9 cellular contexts compared by ENCODE assay signal in the genomic region with DNA sequence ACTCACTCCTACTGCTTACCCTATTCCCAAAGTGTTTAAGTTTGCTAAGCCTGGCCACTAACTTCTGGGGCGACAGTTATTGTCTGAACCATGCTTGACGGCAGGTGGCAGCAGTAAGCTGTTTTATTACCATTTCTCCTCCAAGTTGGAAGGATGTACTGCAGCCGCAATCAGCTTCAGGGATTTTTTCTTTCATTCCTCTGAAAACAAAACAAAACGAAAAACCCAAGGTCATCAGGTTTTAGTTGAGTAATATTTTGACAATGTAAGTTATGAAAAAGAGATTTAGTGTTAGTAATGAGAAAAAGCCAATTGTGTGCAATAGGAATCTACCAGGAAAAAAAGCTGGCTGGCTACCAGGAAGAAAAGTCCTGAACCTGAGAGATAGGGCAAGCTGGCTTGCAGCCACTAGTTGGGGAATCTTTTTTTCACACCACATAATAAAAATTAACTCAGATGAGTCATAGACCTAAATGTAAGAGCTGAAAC. TPM values are rescaled to one million over a fixed set of nuclear protein-coding genes. Genes with fewer than 3 reads are reported as not detected.
DNase-seq lines count a peak whose midpoint lies in the region; ATAC-seq and TF ChIP-seq lines count a peak whose summit lies in the region.
"Had no signal": no experiment of that assay in that cellular context is flagged by ENCODE, and none has a peak within 500 bp of the region (broad histone marks: within the 10 kb centered on the region; RNA-seq: fewer than 3 reads in every experiment).

No MANE protein-coding gene starts in this region.

- no peaks in the 10 kb centered on the region for H3K4me1 Mint-ChIP-seq in naive thymus-derived CD8-positive, alpha-beta T cell

- H3K27ac Mint-ChIP-seq in naive thymus-derived CD8-positive, alpha-beta T cell, result no peak overlapping the region
- H3K27ac Mint-ChIP-seq: T-helper 1 cell treated with Interleukin-12 subunit alpha and Interleukin-12 subunit beta and Interleukin-4 antibody, amounts not matched to agents 30 μg/mL and 1 μg/mL, for 36 hours had no signal

- H3K9me3 Mint-ChIP-seq in naive thymus-derived CD8-positive, alpha-beta T cell, result no peaks in the 10 kb centered on the region
- H3K9me3 Mint-ChIP-seq: T-helper 1 cell treated with Interleukin-12 subunit alpha and Interleukin-12 subunit beta and Interleukin-4 antibody, amounts not matched to agents 30 μg/mL and 1 μg/mL, for 36 hours had no signal

- H3K9me3 ChIP-seq in BE2C (no peaks in the 10 kb centered on the region), tibial artery (no peaks in the 10 kb centered on the region)

- intact Hi-C loops in tibial artery (cut with DNase I; ENCODE audit: low total_unique reads), result no loop called here

- no peaks in the 10 kb centered on the region for H3K36me3 Mint-ChIP-seq in naive thymus-derived CD8-positive, alpha-beta T cell

- TF ChIP-seq POLR2A in erythroblast (IDR thresholded peaks at IDR 0.05; ENCODE audit: low read length), result no peak

- peak; percentile 81 for ATAC-seq in GM18517 (IDR thresholded peaks at IDR 0.05; ENCODE audit: unreplicated experiment)
- peak; percentile 86 for ATAC-seq in HG03045 (IDR thresholded peaks at IDR 0.05; ENCODE audit: unreplicated experiment)
- peak; percentile 51 to 65 for ATAC-seq in naive thymus-derived CD8-positive, alpha-beta T cell

- peak; percentile 60 for TF ChIP-seq CTCF in BE2C (IDR thresholded peaks at IDR 0.05; ENCODE audit: low read depth, low read length)
- TF ChIP-seq CTCF in tibial artery (IDR thresholded peaks at IDR 0.05), result peak; percentile 43 to 61

- H3K4me3 ChIP-seq in BE2C (ENCODE audit: low read depth, low read length) (no peak overlapping the region), tibial artery (no peak overlapping the region)

- no peak overlapping the region for H3K27ac ChIP-seq in tibial artery

- H3K4me3 Mint-ChIP-seq in naive thymus-derived CD8-positive, alpha-beta T cell, result no peak overlapping the region
- H3K4me3 Mint-ChIP-seq: T-helper 1 cell treated with Interleukin-12 subunit alpha and Interleukin-12 subunit beta and Interleukin-4 antibody, amounts not matched to agents 30 μg/mL and 1 μg/mL, for 36 hours had no signal

- POLR2A ChIA-PET in naive thymus-derived CD8-positive, alpha-beta T cell (lab: Charles Lee), result no interaction called here

- H3K4me1 ChIP-seq in BE2C (no peaks in the 10 kb centered on the region), tibial artery (peaks cover 0 to 9% (median 0%) of the 10 kb centered on the region in 4 donors)

- DNase-seq in BE2C (peak; percentile 42), NCI-H2227 (lab: John Stamatoyannopoulos, UW; ENCODE audit: unreplicated experiment) (peak; percentile 68), erythroblast (lab: John Stamatoyannopoulos, UW) (peak; percentile 22 to 65), tibial artery (peak; percentile 56 to 74)
- peak; percentile 74 for DNase-seq in activated CD8-positive, alpha-beta memory T cell treated with anti-CD3 and anti-CD28 coated beads for 24 hours
- DNase-seq in naive thymus-derived CD8-positive, alpha-beta T cell, result peak; percentile 0 to 64 (median 24)

- H3K36me3 ChIP-seq in BE2C, result no peaks in the 10 kb centered on the region
- H3K36me3 ChIP-seq in tibial artery, result no peaks in the 10 kb centered on the region

- H3K27me3 ChIP-seq in BE2C, result no peaks in the 10 kb centered on the region
- no peaks in the 10 kb centered on the region for H3K27me3 ChIP-seq in tibial artery

- H3K27me3 Mint-ChIP-seq in naive thymus-derived CD8-positive, alpha-beta T cell, result peaks cover 0 to 2% (median 0%) of the 10 kb centered on the region in 5 donors

RNA-seq across cellular contexts. Expression of a gene that starts 13.2 kb away (rescaled TPM):
- 0.11 TPM for polyA plus RNA-seq in BE2C (2012; ENCODE audit: insufficient read depth, insufficient read length, low read depth)
- under 1 TPM; 0.49 to 0.52 TPM for total RNA-seq in naive thymus-derived CD8-positive, alpha-beta T cell
- under 1 TPM in 2 of 3 donors, not detected in 1; 0.14 to 0.69 TPM for polyA plus RNA-seq in naive thymus-derived CD8-positive, alpha-beta T cell

Comparison
In these comparisons a context has a peak if more than half of its experiments do, and no peak if none do; other contexts are left out.
1. DNase-seq: peak in every context shown above with its lines; median percentile 74 in activated CD8-positive, alpha-beta memory T cell treated with anti-CD3 and anti-CD28 coated beads for 24 hours; 68 in NCI-H2227; 65 in tibial artery; 44 in erythroblast; 42 in BE2C; 24 in naive thymus-derived CD8-positive, alpha-beta T cell.